18 cellular contexts compared by ENCODE assay signal in the genomic region with DNA sequence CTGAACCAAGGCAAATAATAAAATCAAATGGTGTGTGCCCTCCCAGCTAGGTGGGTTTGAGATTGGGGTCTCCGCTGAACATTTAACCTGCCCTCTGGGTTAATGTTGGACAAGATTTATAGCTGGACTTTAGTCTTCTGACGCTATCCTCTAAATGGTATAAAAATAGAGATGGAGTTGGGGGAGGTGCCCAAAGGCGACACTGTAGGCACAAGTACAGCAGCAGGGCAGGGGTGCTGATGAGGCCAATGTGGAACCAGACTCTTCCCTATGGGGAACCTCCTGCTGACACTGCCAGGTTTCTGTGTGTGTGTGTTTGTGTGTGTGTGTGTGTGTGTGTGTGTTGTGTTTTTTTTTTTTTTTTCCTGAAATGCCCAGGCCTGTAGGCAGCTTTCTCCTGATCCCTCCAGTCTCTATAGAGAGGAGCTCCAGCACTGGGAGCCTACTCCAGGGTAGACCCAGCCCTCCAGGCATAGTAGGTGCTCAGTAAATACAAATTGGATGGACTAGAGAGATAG. TPM values are rescaled to one million over a fixed set of nuclear protein-coding genes. Genes with fewer than 3 reads are reported as not detected.
DNase-seq lines count a peak whose midpoint lies in the region; ATAC-seq and TF ChIP-seq lines count a peak whose summit lies in the region.
"Had no signal": no experiment of that assay in that cellular context is flagged by ENCODE, and none has a peak within 500 bp of the region (broad histone marks: within the 10 kb centered on the region; RNA-seq: fewer than 3 reads in every experiment).

No MANE protein-coding gene starts in this region.

- POLR2A ChIA-PET in MCF 10A (lab: Yijun Ruan, JAX), result interaction anchor here (0.6 to 3.5 kb wide), 4 partner anchors 9 to 33 kb away, joined by 3 to 11 read pairs (median 3); no protein-coding TSS in a partner anchor

- TF ChIP-seq POLR2A in breast epithelium (IDR thresholded peaks at IDR 0.05), result no peak
- TF ChIP-seq POLR2A in transverse colon (IDR thresholded peaks at IDR 0.05), result peak; percentile 89

- no peak for ATAC-seq in activated CD8-positive, alpha-beta memory T cell treated with anti-CD3 and anti-CD28 coated beads, Interleukin-2, amount 10 ng/mL, durations not matched to agents 7 days and 5 days
- ATAC-seq: activated CD4-positive, CD25-positive, alpha-beta regulatory T cell treated with anti-CD3 and anti-CD28 coated beads, Interleukin-2, amount 50 U/mL, for 24 hours; upper lobe of right lung had no signal

- H3K27me3 ChIP-seq in breast epithelium (no peaks in the 10 kb centered on the region), colonic mucosa (no peaks in the 10 kb centered on the region), mucosa of rectum (ENCODE audit: control insufficient read depth in 2 of 2, insufficient read depth in 2 of 2, low read length in 2 of 2) (peaks cover 0 to 3% of the 10 kb centered on the region in 2 donors), transverse colon (no peaks in the 10 kb centered on the region)

- in situ Hi-C loops in transverse colon (cut with MboI; ENCODE audit: low pct_ligation_motif_present in 1 of 4, low pct_unique_long_range_greater_than_20kb in 1 of 4, low sequenced_read_pairs in 3 of 4), result no loop called here

- H3K36me3 ChIP-seq in breast epithelium (no peaks in the 10 kb centered on the region), colonic mucosa (no peaks in the 10 kb centered on the region), mucosa of rectum (ENCODE audit: control insufficient read depth in 2 of 2, insufficient read depth in 2 of 2, low read length in 2 of 2) (peaks cover 0 to 5% of the 10 kb centered on the region in 2 donors), transverse colon (no peaks in the 10 kb centered on the region)
- H3K36me3 ChIP-seq: cardiac muscle cell, upper lobe of right lung had no signal

- H3K27ac ChIP-seq in breast epithelium (peak overlapping the region; percentile 86 to 91), colonic mucosa (peak overlapping the region; percentile 86), mucosa of rectum (ENCODE audit: low read depth in 2 of 2, low read length in 2 of 2) (peak overlapping the region; percentile 91 to 93), transverse colon (peak overlapping the region; percentile 82 to 87 (median 86))
- H3K27ac ChIP-seq: cardiac muscle cell had no signal

- CTCF ChIA-PET in MCF 10A (lab: Yijun Ruan, JAX), result interaction anchor here (1.5 kb wide), 1 partner anchor 18 kb away, joined by 5 read pairs; no protein-coding TSS in a partner anchor
- CTCF ChIA-PET in activated CD8-positive, alpha-beta memory T cell treated with anti-CD3 and anti-CD28 coated beads, Interleukin-2, amount 10 ng/mL, durations not matched to agents 7 days and 5 days (lab: Charles Lee), result interaction anchor here (1.1 to 2.2 kb wide), 3 partner anchors 25 to 149 kb away, joined by 3 to 5 read pairs (median 3); no protein-coding TSS in a partner anchor

- H3K9ac ChIP-seq in colonic mucosa (ENCODE audit: low read depth in 2 of 2, low read length in 2 of 2), result peak overlapping the region in 1 of 2 donors; percentile 95
- H3K9ac ChIP-seq in mucosa of rectum (ENCODE audit: low read depth in 1 of 2, low read length in 2 of 2), result peak overlapping the region; percentile 8 to 67
- H3K9ac ChIP-seq: parathyroid adenoma had no signal

- no peak for TF ChIP-seq EP300 in transverse colon (IDR thresholded peaks at IDR 0.05; ENCODE audit: low read depth)

- WGBS in transverse colon (ENCODE audit: low coverage in 1 of 2), 2 donors, result 40 to 47% methylated on average over 1 to 3 of the region's 3 CpGs

- no peak overlapping the region for H3K27ac Mint-ChIP-seq in MCF 10A (ENCODE audit: low read depth, unreplicated experiment)
- H3K27ac Mint-ChIP-seq in activated CD8-positive, alpha-beta memory T cell treated with anti-CD3 and anti-CD28 coated beads, Interleukin-2, amount 10 ng/mL, durations not matched to agents 7 days and 5 days, result no peak overlapping the region
- H3K27ac Mint-ChIP-seq: T-helper 1 cell treated with Interleukin-12 subunit alpha and Interleukin-12 subunit beta and Interleukin-4 antibody, amounts not matched to agents 30 μg/mL and 1 μg/mL, for 36 hours had no signal

- peaks cover 0 to 27% of the 10 kb centered on the region in 2 donors for H3K4me1 ChIP-seq in breast epithelium
- peaks cover 6% of the 10 kb centered on the region for H3K4me1 ChIP-seq in colonic mucosa
- peaks cover 44 to 60% of the 10 kb centered on the region in 2 donors for H3K4me1 ChIP-seq in mucosa of rectum (ENCODE audit: control insufficient read depth in 2 of 2, insufficient read depth in 2 of 2, low read length in 2 of 2)
- peaks cover 11 to 65% (median 33%) of the 10 kb centered on the region in 4 donors for H3K4me1 ChIP-seq in transverse colon

- intact Hi-C loops in breast epithelium (cut with DNase I; ENCODE audit: low total_unique reads), result no loop called here
- intact Hi-C loops in MCF 10A (cut with micrococcal nuclease), result no loop called here
- intact Hi-C loops in colonic mucosa (cut with DNase I), result loop anchor here (5.0 kb wide), 1 partner anchor 37 kb away; the partner anchor contains the start of gene PCDH1
- intact Hi-C loops in transverse colon (cut with DNase I; ENCODE audit: low total_unique reads), result no loop called here

- no peaks in the 10 kb centered on the region for H3K9me3 Mint-ChIP-seq in MCF 10A (ENCODE audit: unreplicated experiment)
- H3K9me3 Mint-ChIP-seq in activated CD8-positive, alpha-beta memory T cell treated with anti-CD3 and anti-CD28 coated beads, Interleukin-2, amount 10 ng/mL, durations not matched to agents 7 days and 5 days (ENCODE audit: low read depth), result no peaks in the 10 kb centered on the region
- H3K9me3 Mint-ChIP-seq: T-helper 1 cell treated with Interleukin-12 subunit alpha and Interleukin-12 subunit beta and Interleukin-4 antibody, amounts not matched to agents 30 μg/mL and 1 μg/mL, for 36 hours had no signal

- no TSS peak for BruUV-seq in MCF 10A (replicated peaks; lab: Mats Ljungman, UMichigan)

- TF ChIP-seq CTCF in breast epithelium (IDR thresholded peaks at IDR 0.05), result no peak
- no peak for TF ChIP-seq CTCF in MCF 10A (IDR thresholded peaks at IDR 0.05; ENCODE audit: unreplicated experiment)
- TF ChIP-seq CTCF in colonic mucosa (IDR thresholded peaks at IDR 0.05), result no peak
- TF ChIP-seq CTCF in transverse colon (IDR thresholded peaks at IDR 0.05), result no peak

- no peaks in the 10 kb centered on the region for H3K27me3 Mint-ChIP-seq in MCF 10A (ENCODE audit: insufficient read depth, unreplicated experiment)
- H3K27me3 Mint-ChIP-seq in activated CD8-positive, alpha-beta memory T cell treated with anti-CD3 and anti-CD28 coated beads, Interleukin-2, amount 10 ng/mL, durations not matched to agents 7 days and 5 days, result peaks cover 31% of the 10 kb centered on the region

- no peak overlapping the region for H3K4me3 ChIP-seq in breast epithelium
- H3K4me3 ChIP-seq in colonic mucosa, result no peak overlapping the region
- peak overlapping the region in 1 of 2 donors; percentile 17 for H3K4me3 ChIP-seq in mucosa of rectum (ENCODE audit: low read length in 2 of 2)
- H3K4me3 ChIP-seq in transverse colon, result no peak overlapping the region
- H3K4me3 ChIP-seq: cardiac muscle cell, upper lobe of right lung had no signal

- DNase-seq in breast epithelium (ENCODE audit: low spot score in 2 of 2), result no peak
- DNase-seq in MCF 10A (ENCODE audit: unreplicated experiment), result no peak
- DNase-seq in colonic mucosa, result peak; percentile 75
- DNase-seq in transverse colon, result peak; percentile 72
- DNase-seq in activated CD8-positive, alpha-beta memory T cell treated with anti-CD3 and anti-CD28 coated beads, Interleukin-2, amount 10 ng/mL, durations not matched to agents 7 days and 5 days, result no peak
- DNase-seq in H4 (ENCODE audit: low spot score), result no peak
- no peak for DNase-seq in stimulated activated CD4-positive, alpha-beta T cell treated with anti-CD3 and anti-CD28 coated beads, Interleukin-1b, Interleukin-23, amount 100 ng/mL, for 48 hours
- DNase-seq: islet precursor cell, NCI-H1436 treated with DMSO at 0.1 percent for 48 hours, NCI-H446 treated with DMSO at 0.1 percent for 48 hours, SHP77 treated with DMSO at 0.1 percent for 48 hours, upper lobe of right lung had no signal

- no peaks in the 10 kb centered on the region for H3K36me3 Mint-ChIP-seq in MCF 10A (ENCODE audit: insufficient read depth, unreplicated experiment)
- H3K36me3 Mint-ChIP-seq in activated CD8-positive, alpha-beta memory T cell treated with anti-CD3 and anti-CD28 coated beads, Interleukin-2, amount 10 ng/mL, durations not matched to agents 7 days and 5 days, result no peaks in the 10 kb centered on the region

- H3K9me3 ChIP-seq in breast epithelium (no peaks in the 10 kb centered on the region), colonic mucosa (no peaks in the 10 kb centered on the region), mucosa of rectum (ENCODE audit: control insufficient read depth in 2 of 2, low read length in 2 of 2) (no peaks in the 10 kb centered on the region), transverse colon (no peaks in the 10 kb centered on the region)
- H3K9me3 ChIP-seq: upper lobe of right lung had no signal

- H3K4me3 Mint-ChIP-seq in MCF 10A (ENCODE audit: unreplicated experiment), result no peak overlapping the region
- no peak overlapping the region for H3K4me3 Mint-ChIP-seq in activated CD8-positive, alpha-beta memory T cell treated with anti-CD3 and anti-CD28 coated beads, Interleukin-2, amount 10 ng/mL, durations not matched to agents 7 days and 5 days
- H3K4me3 Mint-ChIP-seq: T-helper 1 cell treated with Interleukin-12 subunit alpha and Interleukin-12 subunit beta and Interleukin-4 antibody, amounts not matched to agents 30 μg/mL and 1 μg/mL, for 36 hours had no signal

- peaks cover 20% of the 10 kb centered on the region for H3K4me1 Mint-ChIP-seq in MCF 10A (ENCODE audit: insufficient read depth, unreplicated experiment)
- no peaks in the 10 kb centered on the region for H3K4me1 Mint-ChIP-seq in activated CD8-positive, alpha-beta memory T cell treated with anti-CD3 and anti-CD28 coated beads, Interleukin-2, amount 10 ng/mL, durations not matched to agents 7 days and 5 days

RNA-seq across cellular contexts. Expression of gene PCDH1, which starts 37.9 kb away (rescaled TPM):
- 10 to 100 TPM; 28.3 to 72.7 (median 65.9) TPM for total RNA-seq in breast epithelium
- 9.9 and 15.7 TPM in 2 replicates for total RNA-seq in MCF 10A (2022)
- 100 to 1,000 TPM in 1 of 2 donors, 10 to 100 TPM in 1; 97.3 to 105 TPM for total RNA-seq in colonic mucosa
- total RNA-seq in transverse colon, result 100 to 1,000 TPM in 3 of 4 donors, 10 to 100 TPM in 1; 92.5 to 217 (median 164) TPM
- total RNA-seq in activated CD8-positive, alpha-beta memory T cell treated with anti-CD3 and anti-CD28 coated beads, Interleukin-2, amount 10 ng/mL, durations not matched to agents 7 days and 5 days, result not detected
- 1.2 and 6.6 TPM in 2 replicates for total RNA-seq in H4 (2014; rRNA removed; shearing (Covaris generic))
- total RNA-seq: activated CD8-positive, alpha-beta memory T cell treated with anti-CD3 and anti-CD28 coated beads for 36 hours had no signal

Comparison
In these comparisons a context has a peak if more than half of its experiments do, and no peak if none do; other contexts are left out.
1. DNase-seq: peak in colonic mucosa (single experiment) and transverse colon (single experiment); none in breast epithelium (0 of 2), MCF 10A (single experiment), activated CD8-positive, alpha-beta memory T cell treated with anti-CD3 and anti-CD28 coated beads, Interleukin-2, amount 10 ng/mL, durations not matched to agents 7 days and 5 days (single experiment), H4 (single experiment) and stimulated activated CD4-positive, alpha-beta T cell treated with anti-CD3 and anti-CD28 coated beads, Interleukin-1b, Interleukin-23, amount 100 ng/mL, for 48 hours (single experiment).
2. Peak in every context shown above with its lines, with median percentiles within 50 percentile points of each other: H3K27ac ChIP-seq.